Comparison of ENCODE assay signal across 2 cellular contexts in the genomic region with DNA sequence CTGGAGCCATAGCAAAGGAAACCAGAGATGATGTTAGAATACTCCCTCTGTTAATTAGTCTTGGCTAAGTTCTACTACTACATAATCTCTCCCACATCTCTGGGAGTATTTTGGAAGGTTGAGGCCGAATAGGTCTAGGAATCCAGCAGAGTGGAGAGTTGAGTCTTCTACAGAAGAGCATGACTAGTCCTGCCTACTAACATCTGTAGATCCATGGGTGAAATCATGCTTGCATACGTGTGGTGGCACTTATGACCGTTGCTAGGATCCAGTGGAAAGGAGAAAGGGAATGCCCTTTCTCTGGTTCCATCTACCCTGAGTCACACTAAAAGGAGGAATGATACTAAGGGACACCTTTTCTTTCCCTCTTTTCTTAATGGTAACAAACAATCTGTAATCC.
TF ChIP-seq lines count a peak whose summit lies in the region.

No MANE protein-coding gene starts in this region.

TF ChIP-seq in HepG2, 621 proteins besides CTCF, POLR2A, EP300 and RAD21:
- TF ChIP-seq, protein P1, sequence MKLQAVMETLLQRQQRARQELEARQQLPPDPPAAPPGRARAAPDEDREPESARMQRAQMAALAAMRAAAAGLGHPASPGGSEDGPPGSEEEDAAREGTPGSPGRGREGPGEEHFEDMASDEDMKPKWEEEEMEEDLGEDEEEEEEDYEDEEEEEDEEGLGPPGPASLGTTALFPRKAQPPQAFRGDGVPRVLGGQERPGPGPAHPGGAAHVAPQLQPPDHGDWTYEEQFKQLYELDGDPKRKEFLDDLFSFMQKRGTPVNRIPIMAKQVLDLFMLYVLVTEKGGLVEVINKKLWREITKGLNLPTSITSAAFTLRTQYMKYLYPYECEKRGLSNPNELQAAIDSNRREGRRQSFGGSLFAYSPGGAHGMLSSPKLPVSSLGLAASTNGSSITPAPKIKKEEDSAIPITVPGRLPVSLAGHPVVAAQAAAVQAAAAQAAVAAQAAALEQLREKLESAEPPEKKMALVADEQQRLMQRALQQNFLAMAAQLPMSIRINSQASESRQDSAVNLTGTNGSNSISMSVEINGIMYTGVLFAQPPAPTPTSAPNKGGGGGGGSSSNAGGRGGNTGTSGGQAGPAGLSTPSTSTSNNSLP (IDR thresholded peaks at IDR 0.05; ENCODE audit: low read depth, low read length) = no peak
- no peak for TF ChIP-seq GABPB1 (CRISPR knock-in tag; IDR thresholded peaks at IDR 0.05)
- TF ChIP-seq ZSCAN25 (CRISPR knock-in tag; IDR thresholded peaks at IDR 0.05) = no peak
- TF ChIP-seq ZNF616 (CRISPR knock-in tag; IDR thresholded peaks at IDR 0.05; ENCODE audit: low read depth) = peak; percentile 98

TF ChIP-seq in GM23338, 12 proteins besides CTCF, POLR2A, EP300 and RAD21:
- TF ChIP-seq, protein P2, sequence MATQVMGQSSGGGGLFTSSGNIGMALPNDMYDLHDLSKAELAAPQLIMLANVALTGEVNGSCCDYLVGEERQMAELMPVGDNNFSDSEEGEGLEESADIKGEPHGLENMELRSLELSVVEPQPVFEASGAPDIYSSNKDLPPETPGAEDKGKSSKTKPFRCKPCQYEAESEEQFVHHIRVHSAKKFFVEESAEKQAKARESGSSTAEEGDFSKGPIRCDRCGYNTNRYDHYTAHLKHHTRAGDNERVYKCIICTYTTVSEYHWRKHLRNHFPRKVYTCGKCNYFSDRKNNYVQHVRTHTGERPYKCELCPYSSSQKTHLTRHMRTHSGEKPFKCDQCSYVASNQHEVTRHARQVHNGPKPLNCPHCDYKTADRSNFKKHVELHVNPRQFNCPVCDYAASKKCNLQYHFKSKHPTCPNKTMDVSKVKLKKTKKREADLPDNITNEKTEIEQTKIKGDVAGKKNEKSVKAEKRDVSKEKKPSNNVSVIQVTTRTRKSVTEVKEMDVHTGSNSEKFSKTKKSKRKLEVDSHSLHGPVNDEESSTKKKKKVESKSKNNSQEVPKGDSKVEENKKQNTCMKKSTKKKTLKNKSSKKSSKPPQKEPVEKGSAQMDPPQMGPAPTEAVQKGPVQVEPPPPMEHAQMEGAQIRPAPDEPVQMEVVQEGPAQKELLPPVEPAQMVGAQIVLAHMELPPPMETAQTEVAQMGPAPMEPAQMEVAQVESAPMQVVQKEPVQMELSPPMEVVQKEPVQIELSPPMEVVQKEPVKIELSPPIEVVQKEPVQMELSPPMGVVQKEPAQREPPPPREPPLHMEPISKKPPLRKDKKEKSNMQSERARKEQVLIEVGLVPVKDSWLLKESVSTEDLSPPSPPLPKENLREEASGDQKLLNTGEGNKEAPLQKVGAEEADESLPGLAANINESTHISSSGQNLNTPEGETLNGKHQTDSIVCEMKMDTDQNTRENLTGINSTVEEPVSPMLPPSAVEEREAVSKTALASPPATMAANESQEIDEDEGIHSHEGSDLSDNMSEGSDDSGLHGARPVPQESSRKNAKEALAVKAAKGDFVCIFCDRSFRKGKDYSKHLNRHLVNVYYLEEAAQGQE (IDR thresholded peaks at IDR 0.05; ENCODE audit: unreplicated experiment) = no peak
- TF ChIP-seq ZNF331 (CRISPR knock-in tag; IDR thresholded peaks at IDR 0.05; ENCODE audit: low read depth) (no peak), STAT1 (IDR thresholded peaks at IDR 0.05; ENCODE audit: unreplicated experiment) (no peak), ZNF114 (CRISPR knock-in tag; IDR thresholded peaks at IDR 0.05) (no peak), NANOG (IDR thresholded peaks at IDR 0.05; ENCODE audit: borderline replicate concordance) (no peak)
- TF ChIP-seq, protein P3, sequence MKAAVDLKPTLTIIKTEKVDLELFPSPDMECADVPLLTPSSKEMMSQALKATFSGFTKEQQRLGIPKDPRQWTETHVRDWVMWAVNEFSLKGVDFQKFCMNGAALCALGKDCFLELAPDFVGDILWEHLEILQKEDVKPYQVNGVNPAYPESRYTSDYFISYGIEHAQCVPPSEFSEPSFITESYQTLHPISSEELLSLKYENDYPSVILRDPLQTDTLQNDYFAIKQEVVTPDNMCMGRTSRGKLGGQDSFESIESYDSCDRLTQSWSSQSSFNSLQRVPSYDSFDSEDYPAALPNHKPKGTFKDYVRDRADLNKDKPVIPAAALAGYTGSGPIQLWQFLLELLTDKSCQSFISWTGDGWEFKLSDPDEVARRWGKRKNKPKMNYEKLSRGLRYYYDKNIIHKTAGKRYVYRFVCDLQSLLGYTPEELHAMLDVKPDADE (IDR thresholded peaks at IDR 0.05) = no peak
